ENCODE assay signal across 1 cellular context in the genomic region with DNA sequence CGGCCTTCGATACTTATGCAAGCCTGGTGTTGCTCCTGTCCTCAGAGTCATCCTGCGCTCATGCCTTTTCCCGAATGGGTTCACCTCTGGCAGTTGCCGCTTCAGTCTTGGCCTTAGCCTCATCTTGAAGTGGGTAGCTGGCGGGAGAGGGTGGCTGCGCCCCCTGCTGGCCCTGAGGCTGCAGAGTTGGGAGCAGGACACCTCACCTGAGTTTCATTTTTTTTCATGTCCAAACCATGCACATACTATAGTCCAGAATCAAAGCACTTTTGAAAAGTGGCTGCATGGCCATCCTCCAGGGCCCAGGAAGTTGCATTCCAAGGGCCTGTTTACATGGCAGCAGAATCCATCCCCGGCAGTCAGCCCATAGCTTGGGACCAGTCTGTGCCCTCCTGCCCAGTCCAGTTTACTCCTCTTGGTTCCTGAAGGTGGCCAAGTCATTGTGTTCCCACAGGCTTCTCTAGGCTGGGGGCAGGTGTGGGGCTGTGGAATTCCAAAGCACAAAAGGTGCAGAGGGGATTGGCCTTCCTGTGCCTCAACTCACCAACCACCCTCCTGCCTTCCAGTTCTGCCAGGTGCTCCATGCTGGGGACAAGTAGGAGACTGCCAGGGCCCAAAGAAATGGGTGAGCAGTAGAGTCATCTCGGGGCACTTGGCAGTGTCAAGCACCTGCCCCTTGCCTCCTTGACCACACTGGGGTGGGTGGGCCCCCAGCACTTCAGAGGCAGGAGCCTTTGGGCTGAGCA.
A peak's percentile ranks its signal among the peaks of the same experiment; 100 is the strongest.
TF ChIP-seq lines count a peak whose summit lies in the region.

No MANE protein-coding gene starts in this region.

TF ChIP-seq in HepG2, 621 proteins besides CTCF, POLR2A, EP300 and RAD21 (continues in another document):
- TF ChIP-seq GATAD2A (CRISPR knock-in tag; IDR thresholded peaks at IDR 0.05) (peak; percentile 36), SOX6 (IDR thresholded peaks at IDR 0.05) (no peak), SOX6 (CRISPR knock-in tag; IDR thresholded peaks at IDR 0.05) (peak; percentile 53), KAT8 (CRISPR knock-in tag; IDR thresholded peaks at IDR 0.05) (no peak), NONO (IDR thresholded peaks at IDR 0.05) (no peak), NONO (CRISPR knock-in tag; conservative IDR thresholded peaks at IDR 0.05) (peak; percentile 59; the same call in 1 of the 2 replicates), IRF2 (CRISPR knock-in tag; IDR thresholded peaks at IDR 0.05) (peak; percentile 60; the same call in 1 of the 2 replicates), ZNF766 (CRISPR knock-in tag; IDR thresholded peaks at IDR 0.05; ENCODE audit: borderline replicate concordance) (no peak), SALL1 (CRISPR knock-in tag; IDR thresholded peaks at IDR 0.05) (peak; percentile 61), SUZ12 (IDR thresholded peaks at IDR 0.05; ENCODE audit: low read depth, low read length) (no peak), RFXAP (CRISPR knock-in tag; IDR thresholded peaks at IDR 0.05; ENCODE audit: borderline replicate concordance) (0 out of 2 replicates have a peak, but pooled peaks have one; percentile 35), GLI4 (CRISPR knock-in tag; IDR thresholded peaks at IDR 0.05; ENCODE audit: borderline replicate concordance) (no peak), MTA3 (CRISPR knock-in tag; IDR thresholded peaks at IDR 0.05) (no peak), ZNF792 (CRISPR knock-in tag; IDR thresholded peaks at IDR 0.05) (0 out of 2 replicates have a peak, but pooled peaks have one; percentile 39), HNRNPL (IDR thresholded peaks at IDR 0.05; ENCODE audit: low read depth, low read length) (0 out of 2 replicates have a peak, but pooled peaks have one; percentile 25), POLR2AphosphoS5 (IDR thresholded peaks at IDR 0.05; ENCODE audit: low read depth, low read length) (no peak), KDM4B (CRISPR knock-in tag; IDR thresholded peaks at IDR 0.05) (0 out of 2 replicates have a peak, but pooled peaks have one; percentile 24), FOSL2 (CRISPR knock-in tag; IDR thresholded peaks at IDR 0.05) (peak; percentile 49), PHF20 (CRISPR knock-in tag; IDR thresholded peaks at IDR 0.05) (0 out of 2 replicates have a peak, but pooled peaks have one; percentile 33), ZNF33A (CRISPR knock-in tag; IDR thresholded peaks at IDR 0.05; ENCODE audit: borderline replicate concordance) (no peak), ARNT2 (CRISPR knock-in tag; IDR thresholded peaks at IDR 0.05; ENCODE audit: low read depth) (peak; percentile 40; the same call in 1 of the 2 replicates), BCL6 (CRISPR knock-in tag; IDR thresholded peaks at IDR 0.05) (peak; percentile 30; the same call in 1 of the 2 replicates), ZSCAN31 (CRISPR knock-in tag; IDR thresholded peaks at IDR 0.05; ENCODE audit: low read depth) (0 out of 2 replicates have a peak, but pooled peaks have one; percentile 42), ZFYVE20 (CRISPR knock-in tag; IDR thresholded peaks at IDR 0.05; ENCODE audit: borderline replicate concordance, low read depth) (no peak), HDAC1 (CRISPR knock-in tag; IDR thresholded peaks at IDR 0.05) (no peak), ZBTB38 (CRISPR knock-in tag; IDR thresholded peaks at IDR 0.05) (peak; percentile 44; the same call in 1 of the 2 replicates), HOXA3 (CRISPR knock-in tag; IDR thresholded peaks at IDR 0.05) (peak; percentile 43; the same call in 1 of the 2 replicates), PHF5A (CRISPR knock-in tag; IDR thresholded peaks at IDR 0.05; ENCODE audit: low read depth, unreplicated experiment) (peak; percentile 65), ZNF431 (CRISPR knock-in tag; IDR thresholded peaks at IDR 0.05; ENCODE audit: borderline replicate concordance, low read depth) (0 out of 2 replicates have a peak, but pooled peaks have one; percentile 25), FLYWCH1 (CRISPR knock-in tag; IDR thresholded peaks at IDR 0.05) (no peak), BHLHE40 (IDR thresholded peaks at IDR 0.05; ENCODE audit: low read length) (no peak), POLR2AphosphoS2 (IDR thresholded peaks at IDR 0.05; ENCODE audit: low read depth, low read length) (peak; percentile 2; the same call in 1 of the 2 replicates), ZNF781 (CRISPR knock-in tag; IDR thresholded peaks at IDR 0.05; ENCODE audit: borderline replicate concordance, not compliant biosample characterization) (peak; percentile 1), AGO2 (optimal IDR thresholded peaks at IDR 0.05; ENCODE audit: low read depth, low read length) (peak; percentile 79), ZNF335 (CRISPR knock-in tag; IDR thresholded peaks at IDR 0.05) (no peak), SMC3 (IDR thresholded peaks at IDR 0.05; ENCODE audit: low read length) (peak; percentile 86)
- TF ChIP-seq, protein P1, sequence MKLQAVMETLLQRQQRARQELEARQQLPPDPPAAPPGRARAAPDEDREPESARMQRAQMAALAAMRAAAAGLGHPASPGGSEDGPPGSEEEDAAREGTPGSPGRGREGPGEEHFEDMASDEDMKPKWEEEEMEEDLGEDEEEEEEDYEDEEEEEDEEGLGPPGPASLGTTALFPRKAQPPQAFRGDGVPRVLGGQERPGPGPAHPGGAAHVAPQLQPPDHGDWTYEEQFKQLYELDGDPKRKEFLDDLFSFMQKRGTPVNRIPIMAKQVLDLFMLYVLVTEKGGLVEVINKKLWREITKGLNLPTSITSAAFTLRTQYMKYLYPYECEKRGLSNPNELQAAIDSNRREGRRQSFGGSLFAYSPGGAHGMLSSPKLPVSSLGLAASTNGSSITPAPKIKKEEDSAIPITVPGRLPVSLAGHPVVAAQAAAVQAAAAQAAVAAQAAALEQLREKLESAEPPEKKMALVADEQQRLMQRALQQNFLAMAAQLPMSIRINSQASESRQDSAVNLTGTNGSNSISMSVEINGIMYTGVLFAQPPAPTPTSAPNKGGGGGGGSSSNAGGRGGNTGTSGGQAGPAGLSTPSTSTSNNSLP (IDR thresholded peaks at IDR 0.05; ENCODE audit: low read depth, low read length), result no peak
- TF ChIP-seq, protein P2, sequence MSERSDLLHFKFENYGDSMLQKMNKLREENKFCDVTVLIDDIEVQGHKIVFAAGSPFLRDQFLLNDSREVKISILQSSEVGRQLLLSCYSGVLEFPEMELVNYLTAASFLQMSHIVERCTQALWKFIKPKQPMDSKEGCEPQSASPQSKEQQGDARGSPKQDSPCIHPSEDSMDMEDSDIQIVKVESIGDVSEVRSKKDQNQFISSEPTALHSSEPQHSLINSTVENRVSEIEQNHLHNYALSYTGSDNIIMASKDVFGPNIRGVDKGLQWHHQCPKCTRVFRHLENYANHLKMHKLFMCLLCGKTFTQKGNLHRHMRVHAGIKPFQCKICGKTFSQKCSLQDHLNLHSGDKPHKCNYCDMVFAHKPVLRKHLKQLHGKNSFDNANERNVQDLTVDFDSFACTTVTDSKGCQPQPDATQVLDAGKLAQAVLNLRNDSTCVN (CRISPR knock-in tag; IDR thresholded peaks at IDR 0.05; ENCODE audit: borderline replicate concordance), result no peak
- TF ChIP-seq, protein P3, sequence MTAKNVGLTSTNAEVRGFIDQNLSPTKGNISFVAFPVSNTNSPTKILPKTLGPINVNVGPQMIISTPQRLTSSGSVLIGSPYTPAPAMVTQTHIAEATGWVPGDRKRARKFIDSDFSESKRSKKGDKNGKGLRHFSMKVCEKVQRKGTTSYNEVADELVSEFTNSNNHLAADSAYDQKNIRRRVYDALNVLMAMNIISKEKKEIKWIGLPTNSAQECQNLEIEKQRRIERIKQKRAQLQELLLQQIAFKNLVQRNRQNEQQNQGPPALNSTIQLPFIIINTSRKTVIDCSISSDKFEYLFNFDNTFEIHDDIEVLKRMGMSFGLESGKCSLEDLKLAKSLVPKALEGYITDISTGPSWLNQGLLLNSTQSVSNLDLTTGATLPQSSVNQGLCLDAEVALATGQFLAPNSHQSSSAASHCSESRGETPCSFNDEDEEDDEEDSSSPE (CRISPR knock-in tag; IDR thresholded peaks at IDR 0.05), result 0 out of 2 replicates have a peak, but pooled peaks have one; percentile 27
- TF ChIP-seq, protein P4, sequence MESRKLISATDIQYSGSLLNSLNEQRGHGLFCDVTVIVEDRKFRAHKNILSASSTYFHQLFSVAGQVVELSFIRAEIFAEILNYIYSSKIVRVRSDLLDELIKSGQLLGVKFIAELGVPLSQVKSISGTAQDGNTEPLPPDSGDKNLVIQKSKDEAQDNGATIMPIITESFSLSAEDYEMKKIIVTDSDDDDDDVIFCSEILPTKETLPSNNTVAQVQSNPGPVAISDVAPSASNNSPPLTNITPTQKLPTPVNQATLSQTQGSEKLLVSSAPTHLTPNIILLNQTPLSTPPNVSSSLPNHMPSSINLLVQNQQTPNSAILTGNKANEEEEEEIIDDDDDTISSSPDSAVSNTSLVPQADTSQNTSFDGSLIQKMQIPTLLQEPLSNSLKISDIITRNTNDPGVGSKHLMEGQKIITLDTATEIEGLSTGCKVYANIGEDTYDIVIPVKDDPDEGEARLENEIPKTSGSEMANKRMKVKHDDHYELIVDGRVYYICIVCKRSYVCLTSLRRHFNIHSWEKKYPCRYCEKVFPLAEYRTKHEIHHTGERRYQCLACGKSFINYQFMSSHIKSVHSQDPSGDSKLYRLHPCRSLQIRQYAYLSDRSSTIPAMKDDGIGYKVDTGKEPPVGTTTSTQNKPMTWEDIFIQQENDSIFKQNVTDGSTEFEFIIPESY (CRISPR knock-in tag; IDR thresholded peaks at IDR 0.05), result peak; percentile 93
- TF ChIP-seq, protein P5, sequence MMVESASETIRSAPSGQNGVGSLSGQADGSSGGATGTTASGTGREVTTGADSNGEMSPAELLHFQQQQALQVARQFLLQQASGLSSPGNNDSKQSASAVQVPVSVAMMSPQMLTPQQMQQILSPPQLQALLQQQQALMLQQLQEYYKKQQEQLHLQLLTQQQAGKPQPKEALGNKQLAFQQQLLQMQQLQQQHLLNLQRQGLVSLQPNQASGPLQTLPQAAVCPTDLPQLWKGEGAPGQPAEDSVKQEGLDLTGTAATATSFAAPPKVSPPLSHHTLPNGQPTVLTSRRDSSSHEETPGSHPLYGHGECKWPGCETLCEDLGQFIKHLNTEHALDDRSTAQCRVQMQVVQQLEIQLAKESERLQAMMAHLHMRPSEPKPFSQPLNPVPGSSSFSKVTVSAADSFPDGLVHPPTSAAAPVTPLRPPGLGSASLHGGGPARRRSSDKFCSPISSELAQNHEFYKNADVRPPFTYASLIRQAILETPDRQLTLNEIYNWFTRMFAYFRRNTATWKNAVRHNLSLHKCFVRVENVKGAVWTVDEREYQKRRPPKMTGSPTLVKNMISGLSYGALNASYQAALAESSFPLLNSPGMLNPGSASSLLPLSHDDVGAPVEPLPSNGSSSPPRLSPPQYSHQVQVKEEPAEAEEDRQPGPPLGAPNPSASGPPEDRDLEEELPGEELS (CRISPR knock-in tag; IDR thresholded peaks at IDR 0.05), result 0 out of 2 replicates have a peak, but pooled peaks have one; percentile 21
- TF ChIP-seq, protein P6, sequence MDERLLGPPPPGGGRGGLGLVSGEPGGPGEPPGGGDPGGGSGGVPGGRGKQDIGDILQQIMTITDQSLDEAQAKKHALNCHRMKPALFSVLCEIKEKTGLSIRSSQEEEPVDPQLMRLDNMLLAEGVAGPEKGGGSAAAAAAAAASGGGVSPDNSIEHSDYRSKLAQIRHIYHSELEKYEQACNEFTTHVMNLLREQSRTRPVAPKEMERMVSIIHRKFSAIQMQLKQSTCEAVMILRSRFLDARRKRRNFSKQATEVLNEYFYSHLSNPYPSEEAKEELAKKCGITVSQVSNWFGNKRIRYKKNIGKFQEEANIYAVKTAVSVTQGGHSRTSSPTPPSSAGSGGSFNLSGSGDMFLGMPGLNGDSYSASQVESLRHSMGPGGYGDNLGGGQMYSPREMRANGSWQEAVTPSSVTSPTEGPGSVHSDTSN (CRISPR knock-in tag; IDR thresholded peaks at IDR 0.05), result no peak
- TF ChIP-seq, protein P7, sequence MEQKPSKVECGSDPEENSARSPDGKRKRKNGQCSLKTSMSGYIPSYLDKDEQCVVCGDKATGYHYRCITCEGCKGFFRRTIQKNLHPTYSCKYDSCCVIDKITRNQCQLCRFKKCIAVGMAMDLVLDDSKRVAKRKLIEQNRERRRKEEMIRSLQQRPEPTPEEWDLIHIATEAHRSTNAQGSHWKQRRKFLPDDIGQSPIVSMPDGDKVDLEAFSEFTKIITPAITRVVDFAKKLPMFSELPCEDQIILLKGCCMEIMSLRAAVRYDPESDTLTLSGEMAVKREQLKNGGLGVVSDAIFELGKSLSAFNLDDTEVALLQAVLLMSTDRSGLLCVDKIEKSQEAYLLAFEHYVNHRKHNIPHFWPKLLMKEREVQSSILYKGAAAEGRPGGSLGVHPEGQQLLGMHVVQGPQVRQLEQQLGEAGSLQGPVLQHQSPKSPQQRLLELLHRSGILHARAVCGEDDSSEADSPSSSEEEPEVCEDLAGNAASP (CRISPR knock-in tag; IDR thresholded peaks at IDR 0.05; ENCODE audit: borderline replicate concordance), result no peak
- TF ChIP-seq, protein P8, sequence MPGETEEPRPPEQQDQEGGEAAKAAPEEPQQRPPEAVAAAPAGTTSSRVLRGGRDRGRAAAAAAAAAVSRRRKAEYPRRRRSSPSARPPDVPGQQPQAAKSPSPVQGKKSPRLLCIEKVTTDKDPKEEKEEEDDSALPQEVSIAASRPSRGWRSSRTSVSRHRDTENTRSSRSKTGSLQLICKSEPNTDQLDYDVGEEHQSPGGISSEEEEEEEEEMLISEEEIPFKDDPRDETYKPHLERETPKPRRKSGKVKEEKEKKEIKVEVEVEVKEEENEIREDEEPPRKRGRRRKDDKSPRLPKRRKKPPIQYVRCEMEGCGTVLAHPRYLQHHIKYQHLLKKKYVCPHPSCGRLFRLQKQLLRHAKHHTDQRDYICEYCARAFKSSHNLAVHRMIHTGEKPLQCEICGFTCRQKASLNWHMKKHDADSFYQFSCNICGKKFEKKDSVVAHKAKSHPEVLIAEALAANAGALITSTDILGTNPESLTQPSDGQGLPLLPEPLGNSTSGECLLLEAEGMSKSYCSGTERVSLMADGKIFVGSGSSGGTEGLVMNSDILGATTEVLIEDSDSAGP (CRISPR knock-in tag; IDR thresholded peaks at IDR 0.05; ENCODE audit: borderline replicate concordance), result 0 out of 2 replicates have a peak, but pooled peaks have one; percentile 17
- TF ChIP-seq, protein P9, sequence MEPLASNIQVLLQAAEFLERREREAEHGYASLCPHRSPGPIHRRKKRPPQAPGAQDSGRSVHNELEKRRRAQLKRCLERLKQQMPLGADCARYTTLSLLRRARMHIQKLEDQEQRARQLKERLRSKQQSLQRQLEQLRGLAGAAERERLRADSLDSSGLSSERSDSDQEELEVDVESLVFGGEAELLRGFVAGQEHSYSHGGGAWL (CRISPR knock-in tag; IDR thresholded peaks at IDR 0.05), result 0 out of 2 replicates have a peak, but pooled peaks have one; percentile 15
- TF ChIP-seq, protein P10, sequence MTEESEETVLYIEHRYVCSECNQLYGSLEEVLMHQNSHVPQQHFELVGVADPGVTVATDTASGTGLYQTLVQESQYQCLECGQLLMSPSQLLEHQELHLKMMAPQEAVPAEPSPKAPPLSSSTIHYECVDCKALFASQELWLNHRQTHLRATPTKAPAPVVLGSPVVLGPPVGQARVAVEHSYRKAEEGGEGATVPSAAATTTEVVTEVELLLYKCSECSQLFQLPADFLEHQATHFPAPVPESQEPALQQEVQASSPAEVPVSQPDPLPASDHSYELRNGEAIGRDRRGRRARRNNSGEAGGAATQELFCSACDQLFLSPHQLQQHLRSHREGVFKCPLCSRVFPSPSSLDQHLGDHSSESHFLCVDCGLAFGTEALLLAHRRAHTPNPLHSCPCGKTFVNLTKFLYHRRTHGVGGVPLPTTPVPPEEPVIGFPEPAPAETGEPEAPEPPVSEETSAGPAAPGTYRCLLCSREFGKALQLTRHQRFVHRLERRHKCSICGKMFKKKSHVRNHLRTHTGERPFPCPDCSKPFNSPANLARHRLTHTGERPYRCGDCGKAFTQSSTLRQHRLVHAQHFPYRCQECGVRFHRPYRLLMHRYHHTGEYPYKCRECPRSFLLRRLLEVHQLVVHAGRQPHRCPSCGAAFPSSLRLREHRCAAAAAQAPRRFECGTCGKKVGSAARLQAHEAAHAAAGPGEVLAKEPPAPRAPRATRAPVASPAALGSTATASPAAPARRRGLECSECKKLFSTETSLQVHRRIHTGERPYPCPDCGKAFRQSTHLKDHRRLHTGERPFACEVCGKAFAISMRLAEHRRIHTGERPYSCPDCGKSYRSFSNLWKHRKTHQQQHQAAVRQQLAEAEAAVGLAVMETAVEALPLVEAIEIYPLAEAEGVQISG (CRISPR knock-in tag; IDR thresholded peaks at IDR 0.05), result peak; percentile 59
